In the genomic region with DNA sequence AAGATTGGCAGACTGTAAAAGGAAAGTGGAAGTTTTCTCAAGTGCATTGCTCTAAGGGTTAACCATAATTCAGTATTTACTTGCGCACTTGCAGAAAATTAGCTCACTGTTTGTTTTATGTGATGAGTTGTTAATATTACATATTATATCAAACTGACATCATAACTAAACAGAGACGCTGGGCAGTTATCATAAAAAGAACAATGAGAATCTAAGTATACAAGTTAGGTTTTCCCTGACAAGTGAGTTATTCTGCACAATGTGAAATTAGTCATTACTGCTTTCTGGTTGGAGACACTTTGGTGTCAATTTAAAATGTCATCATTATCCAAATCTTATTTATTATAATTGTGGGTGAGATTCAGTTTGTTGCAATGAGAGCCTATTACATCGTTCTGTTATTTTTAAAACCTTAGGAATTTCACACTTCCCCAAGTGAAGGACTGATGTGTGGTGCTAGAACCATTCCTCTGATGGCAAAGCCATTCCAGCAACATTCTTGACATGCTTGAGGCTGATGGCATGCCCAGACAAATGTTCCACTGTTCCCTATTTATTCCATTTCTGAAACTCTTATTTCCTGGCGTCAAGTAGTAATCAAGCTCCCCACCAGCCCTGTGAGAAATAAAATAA, we compare ENCODE assay signal across 14 cellular contexts.
A peak's percentile ranks its signal among the peaks of the same experiment; 100 is the strongest.
DNase-seq lines count a peak whose midpoint lies in the region; ATAC-seq and TF ChIP-seq lines count a peak whose summit lies in the region.
"Had no signal": no experiment of that assay in that cellular context is flagged by ENCODE, and none has a peak within 500 bp of the region (broad histone marks: within the 10 kb centered on the region; RNA-seq: fewer than 3 reads in every experiment).

No MANE protein-coding gene starts in this region.

- H3K4me3 ChIP-seq in choroid plexus epithelial cell (ENCODE audit: low read depth, low read length) (no peak overlapping the region), lower lobe of right lung (no peak overlapping the region), GM23338 (no peak overlapping the region)
- H3K4me3 ChIP-seq: ovary, vagina had no signal

- no peaks in the 10 kb centered on the region for H3K9me3 ChIP-seq in lower lobe of right lung
- H3K9me3 ChIP-seq: ovary, vagina had no signal

- intact Hi-C loops in lower lobe of right lung (cut with DNase I), result no loop called here

- H3K9me3 Mint-ChIP-seq in GM23338, result peaks cover 3% of the 10 kb centered on the region; the same call in 1 of the 3 replicates
- H3K9me3 Mint-ChIP-seq: dendritic cell treated with granulocyte-macrophage colony-stimulating factor and Interleukin-4, amounts not matched to agents 40 ng/mL and 50 ng/mL, for 4 days had no signal

- no peak for TF ChIP-seq CTCF in choroid plexus epithelial cell (conservative IDR thresholded peaks at IDR 0.05; ENCODE audit: low read depth, low read length)
- TF ChIP-seq CTCF in lower lobe of right lung (IDR thresholded peaks at IDR 0.05), result no peak
- no peak for TF ChIP-seq CTCF in GM23338 (conservative IDR thresholded peaks at IDR 0.05; ENCODE audit: low read depth in 2 of 2)

- peak; percentile 68 for DNase-seq in AG08395 (ENCODE audit: low spot score)
- peak; percentile 65 for DNase-seq in NCI-H226
- peak; percentile 59 for DNase-seq in choroid plexus epithelial cell (ENCODE audit: low read depth)
- no peak for DNase-seq in lower lobe of right lung
- DNase-seq in DMS53 (lab: John Stamatoyannopoulos, UW), result no peak
- DNase-seq in NCI-H82 treated with DMSO at 0.1 percent for 48 hours (lab: John Stamatoyannopoulos, UW; ENCODE audit: unreplicated experiment), result no peak
- DNase-seq in GM23338 (ENCODE audit: low spot score), result no peak
- DNase-seq: activated naive CD4-positive, alpha-beta T cell treated with anti-CD3 and anti-CD28 coated beads, Interleukin-2, amount 10 ng/mL, durations not matched to agents 7 days and 5 days; ovary; stimulated activated CD4-positive, alpha-beta T cell treated with anti-CD3 and anti-CD28 coated beads, Interleukin-2, amount 100 ng/mL, for 24 hours had no signal

- H3K4me1 ChIP-seq in lower lobe of right lung (peaks cover 3% of the 10 kb centered on the region), GM23338 (ENCODE audit: insufficient read depth) (no peaks in the 10 kb centered on the region)
- H3K4me1 ChIP-seq: vagina had no signal

- H3K36me3 ChIP-seq in lower lobe of right lung (no peaks in the 10 kb centered on the region), GM23338 (ENCODE audit: insufficient read depth) (no peaks in the 10 kb centered on the region)
- H3K36me3 ChIP-seq: ovary, vagina had no signal

- H3K27ac ChIP-seq in lower lobe of right lung (no peak overlapping the region), GM23338 (ENCODE audit: low read depth) (no peak overlapping the region)
- H3K27ac ChIP-seq: ovary, vagina had no signal

- no peaks in the 10 kb centered on the region for H3K27me3 Mint-ChIP-seq in GM23338 (ENCODE audit: insufficient read depth, low read depth, poor library complexity)
- H3K27me3 Mint-ChIP-seq: activated naive CD4-positive, alpha-beta T cell treated with anti-CD3 and anti-CD28 coated beads, Interleukin-2, amount 10 ng/mL, durations not matched to agents 7 days and 5 days; B cell; dendritic cell treated with granulocyte-macrophage colony-stimulating factor and Interleukin-4, amounts not matched to agents 40 ng/mL and 50 ng/mL, for 4 days had no signal

- no peak overlapping the region for H2AFZ ChIP-seq in GM23338

- H3K79me2 ChIP-seq in GM23338 (replicated peaks; ENCODE audit: insufficient read depth), result no peaks in the 10 kb centered on the region

- no peak overlapping the region for H3K4me2 ChIP-seq in GM23338

- H3K36me3 Mint-ChIP-seq in GM23338 (ENCODE audit: low read depth), result no peaks in the 10 kb centered on the region
- H3K36me3 Mint-ChIP-seq: activated naive CD4-positive, alpha-beta T cell treated with anti-CD3 and anti-CD28 coated beads, Interleukin-2, amount 10 ng/mL, durations not matched to agents 7 days and 5 days had no signal

- no peaks in the 10 kb centered on the region for H3F3A ChIP-seq in GM23338 (replicated peaks; ENCODE audit: low read depth)

- H3K4me3 Mint-ChIP-seq in GM23338, result no peak overlapping the region
- H3K4me3 Mint-ChIP-seq: activated naive CD4-positive, alpha-beta T cell treated with anti-CD3 and anti-CD28 coated beads, Interleukin-2, amount 10 ng/mL, durations not matched to agents 7 days and 5 days; B cell; dendritic cell treated with granulocyte-macrophage colony-stimulating factor and Interleukin-4, amounts not matched to agents 40 ng/mL and 50 ng/mL, for 4 days had no signal

- no peaks in the 10 kb centered on the region for H4K20me1 ChIP-seq in GM23338 (replicated peaks; ENCODE audit: insufficient read depth)

- H3K27me3 ChIP-seq in lower lobe of right lung (ENCODE audit: low read depth), result no peaks in the 10 kb centered on the region
- no peaks in the 10 kb centered on the region for H3K27me3 ChIP-seq in GM23338 (ENCODE audit: insufficient read depth)
- H3K27me3 ChIP-seq: ovary, vagina had no signal

- H3K27ac Mint-ChIP-seq in GM23338, result no peak overlapping the region
- H3K27ac Mint-ChIP-seq: activated naive CD4-positive, alpha-beta T cell treated with anti-CD3 and anti-CD28 coated beads, Interleukin-2, amount 10 ng/mL, durations not matched to agents 7 days and 5 days; B cell; dendritic cell treated with granulocyte-macrophage colony-stimulating factor and Interleukin-4, amounts not matched to agents 40 ng/mL and 50 ng/mL, for 4 days had no signal

- H3K9me2 ChIP-seq in GM23338 (ENCODE audit: insufficient read depth), result 0 out of 2 replicates have a peak, but pooled peaks cover 3% of the 10 kb centered on the region

- H3K4me1 Mint-ChIP-seq in GM23338, result no peaks in the 10 kb centered on the region
- H3K4me1 Mint-ChIP-seq: activated naive CD4-positive, alpha-beta T cell treated with anti-CD3 and anti-CD28 coated beads, Interleukin-2, amount 10 ng/mL, durations not matched to agents 7 days and 5 days; B cell had no signal

- peak; percentile 48 to 65 for ATAC-seq in lower lobe of right lung
- ATAC-seq in GM19324 (IDR thresholded peaks at IDR 0.05; ENCODE audit: low FRiP score, unreplicated experiment), result no peak
- no peak for ATAC-seq in GM23338

TF ChIP-seq in GM23338, 12 proteins besides CTCF, POLR2A, EP300 and RAD21 (continues in another document):
- no peak for TF ChIP-seq STAT1 (IDR thresholded peaks at IDR 0.05; ENCODE audit: unreplicated experiment)
- TF ChIP-seq ZNF331 (CRISPR knock-in tag; IDR thresholded peaks at IDR 0.05; ENCODE audit: low read depth), result no peak
- TF ChIP-seq POLR2AphosphoS5 (IDR thresholded peaks at IDR 0.05; ENCODE audit: low read depth), result no peak
- no peak for TF ChIP-seq ZNF462 (CRISPR knock-in tag; IDR thresholded peaks at IDR 0.05)
- TF ChIP-seq ZNF114 (CRISPR knock-in tag; IDR thresholded peaks at IDR 0.05), result no peak

Comparison
In these comparisons a context has a peak if more than half of its experiments do, and no peak if none do; other contexts are left out.
1. DNase-seq: peak in AG08395 (single experiment), NCI-H226 (single experiment) and choroid plexus epithelial cell (single experiment); none in lower lobe of right lung (single experiment), DMS53 (single experiment), NCI-H82 treated with DMSO at 0.1 percent for 48 hours (single experiment) and GM23338 (single experiment).
2. ATAC-seq: peak in lower lobe of right lung (2 of 2); none in GM19324 (single experiment) and GM23338 (single experiment).